ENCODE assay signal across 9 cellular contexts in the genomic region with DNA sequence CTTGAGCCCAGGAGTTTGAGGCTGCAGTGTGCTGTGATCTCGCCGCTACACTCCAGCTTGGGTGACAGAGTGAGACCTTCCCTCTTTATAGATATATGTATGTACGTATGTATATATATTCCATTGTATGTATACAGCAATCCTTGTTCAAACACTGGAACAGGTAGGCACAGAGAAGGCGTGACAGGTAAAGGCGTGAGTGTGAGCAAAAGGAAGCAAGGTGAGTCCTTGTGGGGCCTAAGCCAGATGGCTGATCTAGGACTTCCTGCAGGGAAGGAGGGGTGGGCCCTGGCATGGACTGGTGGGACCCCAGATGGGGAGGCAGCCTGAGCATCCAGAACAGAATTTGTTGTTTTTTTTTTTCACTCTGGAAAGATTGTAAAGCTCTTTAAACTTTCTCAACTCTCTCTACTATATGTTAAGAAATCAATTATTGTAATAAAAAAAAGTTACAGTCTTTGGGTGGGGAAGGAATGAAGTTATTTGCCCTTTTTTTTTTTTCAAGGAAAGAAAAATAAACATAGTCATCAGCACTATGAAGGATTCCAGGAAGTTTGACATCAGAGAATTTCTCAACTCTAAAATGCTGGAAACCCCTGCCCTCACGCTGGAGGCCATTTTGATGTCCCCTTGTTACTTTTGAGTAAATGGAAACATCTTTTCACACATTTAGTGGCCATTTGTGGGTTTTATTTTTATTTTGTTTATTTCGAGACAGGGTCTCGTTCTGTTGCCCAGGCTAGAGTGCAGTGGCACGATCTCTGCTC. TPM values are rescaled to one million over a fixed set of nuclear protein-coding genes. Genes with fewer than 3 reads are reported as not detected.
DNase-seq lines count a peak whose midpoint lies in the region; ATAC-seq and TF ChIP-seq lines count a peak whose summit lies in the region.
"Had no signal": no experiment of that assay in that cellular context is flagged by ENCODE, and none has a peak within 500 bp of the region (broad histone marks: within the 10 kb centered on the region; RNA-seq: fewer than 3 reads in every experiment).

No MANE protein-coding gene starts in this region.

- CTCF ChIA-PET in RWPE1 (lab: Yijun Ruan, JAX): interaction anchor here (0.6 kb wide), 2 partner anchors 74 to 397 kb away, joined by 4 to 7 read pairs; no protein-coding TSS in a partner anchor

- no peak for TF ChIP-seq CTCF in RWPE1 (conservative IDR thresholded peaks at IDR 0.05; ENCODE audit: low read depth)

- H3K4me2 ChIP-seq in skeletal muscle satellite cell (ENCODE audit: low read length): peak overlapping the region; percentile 79

- no peaks in the 10 kb centered on the region for H3K27me3 ChIP-seq in skeletal muscle satellite cell (ENCODE audit: control insufficient read depth, insufficient read depth, low read length)

- H3K4me1 ChIP-seq in skeletal muscle satellite cell (ENCODE audit: control insufficient read depth, insufficient read depth, low read length): peaks cover 73% of the 10 kb centered on the region

- H3K27ac ChIP-seq in RWPE1: peak overlapping the region; percentile 90

- H3K9me3 ChIP-seq in skeletal muscle satellite cell (replicated peaks; ENCODE audit: low read length): no peaks in the 10 kb centered on the region

- POLR2A ChIA-PET in RWPE1 (lab: Yijun Ruan, JAX; ENCODE audit: low non-redundant PET): interaction anchor here (0.6 kb wide), 1 partner anchor 72 kb away, joined by 4 read pairs; no protein-coding TSS in a partner anchor

- no peaks in the 10 kb centered on the region for H3K36me3 ChIP-seq in skeletal muscle satellite cell (ENCODE audit: insufficient read depth, low read length)

- peak; percentile 70 for DNase-seq in GM03348 (ENCODE audit: low spot score)
- DNase-seq in RWPE1 (ENCODE audit: low spot score): no peak
- DNase-seq in fibroblast of gingiva (ENCODE audit: low read depth): peak; percentile 91
- no peak for DNase-seq in stimulated activated CD4-positive, alpha-beta T cell treated with anti-CD3 and anti-CD28 coated beads, Interleukin-4, amount 100 ng/mL, for 24 hours

- H3K9ac ChIP-seq in skeletal muscle satellite cell (ENCODE audit: low read depth, low read length): peak overlapping the region; percentile 78

- H3K4me3 ChIP-seq in skeletal muscle satellite cell (ENCODE audit: low read length): peak overlapping the region; percentile 34
- H3K4me3 ChIP-seq: GM12878 had no signal

- ATAC-seq in GM18867 (IDR thresholded peaks at IDR 0.05; ENCODE audit: unreplicated experiment) (no peak), GM18873 (IDR thresholded peaks at IDR 0.05; ENCODE audit: low FRiP score, unreplicated experiment) (no peak), HG03139 (IDR thresholded peaks at IDR 0.05; ENCODE audit: unreplicated experiment) (no peak)
- ATAC-seq: GM12878 had no signal

RNA-seq across cellular contexts. Expression of gene STXBP1, which starts 38.9 kb away (rescaled TPM):
- total RNA-seq in skeletal muscle satellite cell (2012; rRNA removed): 16.2 and 32.7 TPM in 2 replicates

Comparison
In these comparisons a context has a peak if more than half of its experiments do, and no peak if none do; other contexts are left out.
1. DNase-seq: peak in GM03348 (single experiment) and fibroblast of gingiva (single experiment); none in RWPE1 (single experiment) and stimulated activated CD4-positive, alpha-beta T cell treated with anti-CD3 and anti-CD28 coated beads, Interleukin-4, amount 100 ng/mL, for 24 hours (single experiment).